ENCODE assay signal across 35 cellular contexts in the genomic region with DNA sequence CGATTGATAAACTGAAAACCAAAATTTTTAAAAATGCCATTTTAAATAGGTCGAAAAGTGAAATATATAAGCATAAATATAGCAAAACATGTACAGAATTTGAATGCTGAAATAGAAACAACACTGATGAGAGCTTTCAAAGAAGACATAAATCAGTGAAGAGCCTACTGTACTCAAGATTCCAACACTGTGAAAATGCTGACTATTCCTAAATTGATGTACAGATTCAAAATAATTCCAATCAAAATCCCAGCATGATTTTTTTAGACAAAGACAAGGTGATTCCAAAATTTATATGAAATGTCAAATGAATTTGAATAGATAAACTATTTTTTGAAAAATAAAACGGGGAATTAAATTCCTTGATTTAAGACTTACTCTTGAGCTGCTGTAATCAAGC.
"Had no signal": no experiment of that assay in that cellular context is flagged by ENCODE, and none has a peak within 500 bp of the region (broad histone marks: within the 10 kb centered on the region; RNA-seq: fewer than 3 reads in every experiment).

No MANE protein-coding gene starts in this region.

- H3K9me3 ChIP-seq: MG63 had no signal

- H3K4me3 ChIP-seq: MG63 had no signal

- H3K27me3 ChIP-seq: MG63 had no signal

- H3K36me3 ChIP-seq: MG63 had no signal

- DNase-seq: Kasumi-1, MG63, MM.1S, MV-4-11, NCI-H1048, NCI-H1092, NCI-H1092 treated with DMSO at 0.1 percent for 48 hours, NCI-H1105, NCI-H1105 treated with DMSO at 0.1 percent for 48 hours, NCI-H1417, NCI-H1417 treated with DMSO at 0.1 percent for 48 hours, NCI-H1436, NCI-H1436 treated with DMSO at 0.1 percent for 48 hours, NCI-H146, NCI-H1694, NCI-H1694 treated with DMSO at 0.1 percent for 48 hours, NCI-H187, NCI-H187 treated with DMSO at 0.1 percent for 48 hours, NCI-H1930, NCI-H2029, NCI-H2029 treated with DMSO at 0.1 percent for 48 hours, NCI-H2081, NCI-H2081 treated with DMSO at 0.1 percent for 48 hours, NCI-H2107, NCI-H2171, NCI-H2171 treated with DMSO at 0.1 percent for 48 hours, NCI-H2227 treated with DMSO at 0.1 percent for 48 hours, NCI-H226, NCI-H345, NCI-H446, NCI-H446 treated with DMSO at 0.1 percent for 48 hours, NCI-H510A, NCI-H510A treated with DMSO at 0.1 percent for 48 hours, NCI-H524, NCI-H524 treated with DMSO at 0.1 percent for 48 hours had no signal
